In the genomic region with DNA sequence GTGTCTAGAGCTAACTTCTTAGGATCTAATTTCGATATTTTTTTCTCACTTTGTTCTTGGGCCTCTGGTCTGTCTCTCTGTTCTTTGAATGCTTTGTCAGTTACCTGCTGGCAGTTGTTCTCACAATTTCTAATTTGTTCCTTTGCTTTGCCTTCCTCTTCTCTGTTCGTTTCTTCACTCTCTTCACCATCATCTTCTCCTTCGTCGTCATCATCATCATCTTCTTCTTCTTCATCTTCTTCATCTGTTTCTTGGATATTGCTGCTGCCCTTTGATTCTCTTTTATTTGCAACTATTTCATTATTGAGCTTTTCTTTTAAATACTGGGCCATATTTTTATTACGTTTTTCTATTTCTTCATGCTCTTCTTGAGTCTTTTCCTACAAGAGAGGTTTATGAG, we compare ENCODE assay signal across 1 cellular context.
TF ChIP-seq lines count a peak whose summit lies in the region.

No MANE protein-coding gene starts in this region.

TF ChIP-seq in HepG2, 621 proteins besides CTCF, POLR2A, EP300 and RAD21:
- TF ChIP-seq, protein P1, sequence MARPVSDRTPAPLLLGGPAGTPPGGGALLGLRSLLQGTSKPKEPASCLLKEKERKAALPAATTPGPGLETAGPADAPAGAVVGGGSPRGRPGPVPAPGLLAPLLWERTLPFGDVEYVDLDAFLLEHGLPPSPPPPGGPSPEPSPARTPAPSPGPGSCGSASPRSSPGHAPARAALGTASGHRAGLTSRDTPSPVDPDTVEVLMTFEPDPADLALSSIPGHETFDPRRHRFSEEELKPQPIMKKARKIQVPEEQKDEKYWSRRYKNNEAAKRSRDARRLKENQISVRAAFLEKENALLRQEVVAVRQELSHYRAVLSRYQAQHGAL (CRISPR knock-in tag; IDR thresholded peaks at IDR 0.05; ENCODE audit: not compliant biosample characterization): no peak
- no peak for TF ChIP-seq THYN1 (CRISPR knock-in tag; IDR thresholded peaks at IDR 0.05; ENCODE audit: borderline replicate concordance, low read depth)
- TF ChIP-seq, protein P2, sequence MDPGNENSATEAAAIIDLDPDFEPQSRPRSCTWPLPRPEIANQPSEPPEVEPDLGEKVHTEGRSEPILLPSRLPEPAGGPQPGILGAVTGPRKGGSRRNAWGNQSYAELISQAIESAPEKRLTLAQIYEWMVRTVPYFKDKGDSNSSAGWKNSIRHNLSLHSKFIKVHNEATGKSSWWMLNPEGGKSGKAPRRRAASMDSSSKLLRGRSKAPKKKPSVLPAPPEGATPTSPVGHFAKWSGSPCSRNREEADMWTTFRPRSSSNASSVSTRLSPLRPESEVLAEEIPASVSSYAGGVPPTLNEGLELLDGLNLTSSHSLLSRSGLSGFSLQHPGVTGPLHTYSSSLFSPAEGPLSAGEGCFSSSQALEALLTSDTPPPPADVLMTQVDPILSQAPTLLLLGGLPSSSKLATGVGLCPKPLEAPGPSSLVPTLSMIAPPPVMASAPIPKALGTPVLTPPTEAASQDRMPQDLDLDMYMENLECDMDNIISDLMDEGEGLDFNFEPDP (CRISPR knock-in tag; conservative IDR thresholded peaks at IDR 0.05): no peak
- TF ChIP-seq CREB1 (IDR thresholded peaks at IDR 0.05): 0 out of 2 replicates have a peak, but pooled peaks have one; percentile 9
- TF ChIP-seq CREB1 (CRISPR knock-in tag; IDR thresholded peaks at IDR 0.05): no peak
- TF ChIP-seq, protein P3, sequence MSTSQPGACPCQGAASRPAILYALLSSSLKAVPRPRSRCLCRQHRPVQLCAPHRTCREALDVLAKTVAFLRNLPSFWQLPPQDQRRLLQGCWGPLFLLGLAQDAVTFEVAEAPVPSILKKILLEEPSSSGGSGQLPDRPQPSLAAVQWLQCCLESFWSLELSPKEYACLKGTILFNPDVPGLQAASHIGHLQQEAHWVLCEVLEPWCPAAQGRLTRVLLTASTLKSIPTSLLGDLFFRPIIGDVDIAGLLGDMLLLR (CRISPR knock-in tag; IDR thresholded peaks at IDR 0.05): no peak
- TF ChIP-seq WIZ (CRISPR knock-in tag; IDR thresholded peaks at IDR 0.05): no peak
